Comparison of ENCODE assay signal across 5 cellular contexts in genomic region chr1:181351740-181352139, GRCh38.
"Had no signal": no experiment of that assay in that cellular context is flagged by ENCODE, and none has a peak within 500 bp of the region (broad histone marks: within the 10 kb centered on the region; RNA-seq: fewer than 3 reads in every experiment).

No MANE protein-coding gene starts in this region.

- H3K9me3 Mint-ChIP-seq: GM23338, H9 had no signal

- ATAC-seq: GM23338 had no signal

- H3K4me3 Mint-ChIP-seq: GM23338, H9 had no signal

- H3K27ac Mint-ChIP-seq: GM23338, H9 had no signal

- H3K4me3 ChIP-seq: GM23338, K562 had no signal

- DNase-seq: H9, HCEC 1CT, IMR-90 had no signal
